1 cellular context compared by ENCODE assay signal in the genomic region with DNA sequence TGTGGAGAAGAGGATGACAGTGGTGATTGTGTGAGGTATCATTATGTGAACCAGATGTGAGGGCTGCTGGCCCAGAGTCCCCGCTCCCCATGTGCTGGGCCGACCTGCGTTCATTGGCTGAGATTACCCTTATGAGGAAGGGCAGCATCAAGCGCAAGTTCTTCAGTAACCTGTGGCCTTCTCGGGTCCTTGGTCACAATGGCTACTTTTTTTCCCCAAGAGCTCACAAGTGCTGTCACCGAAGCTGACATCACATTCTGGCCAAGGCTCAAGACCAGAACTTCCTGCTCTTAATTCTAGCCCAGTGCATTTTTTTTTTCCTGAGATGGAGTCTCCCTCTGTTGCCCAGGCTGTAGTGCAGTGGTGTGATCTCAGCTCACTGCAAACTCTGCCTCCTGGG.
TF ChIP-seq lines count a peak whose summit lies in the region.

No MANE protein-coding gene starts in this region.

TF ChIP-seq in HepG2, 621 proteins besides CTCF, POLR2A, EP300 and RAD21 (continued from another document):
- TF ChIP-seq, protein P1, sequence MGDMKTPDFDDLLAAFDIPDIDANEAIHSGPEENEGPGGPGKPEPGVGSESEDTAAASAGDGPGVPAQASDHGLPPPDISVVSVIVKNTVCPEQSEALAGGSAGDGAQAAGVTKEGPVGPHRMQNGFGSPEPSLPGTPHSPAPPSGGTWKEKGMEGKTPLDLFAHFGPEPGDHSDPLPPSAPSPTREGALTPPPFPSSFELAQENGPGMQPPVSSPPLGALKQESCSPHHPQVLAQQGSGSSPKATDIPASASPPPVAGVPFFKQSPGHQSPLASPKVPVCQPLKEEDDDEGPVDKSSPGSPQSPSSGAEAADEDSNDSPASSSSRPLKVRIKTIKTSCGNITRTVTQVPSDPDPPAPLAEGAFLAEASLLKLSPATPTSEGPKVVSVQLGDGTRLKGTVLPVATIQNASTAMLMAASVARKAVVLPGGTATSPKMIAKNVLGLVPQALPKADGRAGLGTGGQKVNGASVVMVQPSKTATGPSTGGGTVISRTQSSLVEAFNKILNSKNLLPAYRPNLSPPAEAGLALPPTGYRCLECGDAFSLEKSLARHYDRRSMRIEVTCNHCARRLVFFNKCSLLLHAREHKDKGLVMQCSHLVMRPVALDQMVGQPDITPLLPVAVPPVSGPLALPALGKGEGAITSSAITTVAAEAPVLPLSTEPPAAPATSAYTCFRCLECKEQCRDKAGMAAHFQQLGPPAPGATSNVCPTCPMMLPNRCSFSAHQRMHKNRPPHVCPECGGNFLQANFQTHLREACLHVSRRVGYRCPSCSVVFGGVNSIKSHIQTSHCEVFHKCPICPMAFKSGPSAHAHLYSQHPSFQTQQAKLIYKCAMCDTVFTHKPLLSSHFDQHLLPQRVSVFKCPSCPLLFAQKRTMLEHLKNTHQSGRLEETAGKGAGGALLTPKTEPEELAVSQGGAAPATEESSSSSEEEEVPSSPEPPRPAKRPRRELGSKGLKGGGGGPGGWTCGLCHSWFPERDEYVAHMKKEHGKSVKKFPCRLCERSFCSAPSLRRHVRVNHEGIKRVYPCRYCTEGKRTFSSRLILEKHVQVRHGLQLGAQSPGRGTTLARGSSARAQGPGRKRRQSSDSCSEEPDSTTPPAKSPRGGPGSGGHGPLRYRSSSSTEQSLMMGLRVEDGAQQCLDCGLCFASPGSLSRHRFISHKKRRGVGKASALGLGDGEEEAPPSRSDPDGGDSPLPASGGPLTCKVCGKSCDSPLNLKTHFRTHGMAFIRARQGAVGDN (CRISPR knock-in tag; IDR thresholded peaks at IDR 0.05): peak; percentile 55
- TF ChIP-seq ZNF790 (CRISPR knock-in tag; IDR thresholded peaks at IDR 0.05; ENCODE audit: borderline replicate concordance): no peak
- TF ChIP-seq, protein P2, sequence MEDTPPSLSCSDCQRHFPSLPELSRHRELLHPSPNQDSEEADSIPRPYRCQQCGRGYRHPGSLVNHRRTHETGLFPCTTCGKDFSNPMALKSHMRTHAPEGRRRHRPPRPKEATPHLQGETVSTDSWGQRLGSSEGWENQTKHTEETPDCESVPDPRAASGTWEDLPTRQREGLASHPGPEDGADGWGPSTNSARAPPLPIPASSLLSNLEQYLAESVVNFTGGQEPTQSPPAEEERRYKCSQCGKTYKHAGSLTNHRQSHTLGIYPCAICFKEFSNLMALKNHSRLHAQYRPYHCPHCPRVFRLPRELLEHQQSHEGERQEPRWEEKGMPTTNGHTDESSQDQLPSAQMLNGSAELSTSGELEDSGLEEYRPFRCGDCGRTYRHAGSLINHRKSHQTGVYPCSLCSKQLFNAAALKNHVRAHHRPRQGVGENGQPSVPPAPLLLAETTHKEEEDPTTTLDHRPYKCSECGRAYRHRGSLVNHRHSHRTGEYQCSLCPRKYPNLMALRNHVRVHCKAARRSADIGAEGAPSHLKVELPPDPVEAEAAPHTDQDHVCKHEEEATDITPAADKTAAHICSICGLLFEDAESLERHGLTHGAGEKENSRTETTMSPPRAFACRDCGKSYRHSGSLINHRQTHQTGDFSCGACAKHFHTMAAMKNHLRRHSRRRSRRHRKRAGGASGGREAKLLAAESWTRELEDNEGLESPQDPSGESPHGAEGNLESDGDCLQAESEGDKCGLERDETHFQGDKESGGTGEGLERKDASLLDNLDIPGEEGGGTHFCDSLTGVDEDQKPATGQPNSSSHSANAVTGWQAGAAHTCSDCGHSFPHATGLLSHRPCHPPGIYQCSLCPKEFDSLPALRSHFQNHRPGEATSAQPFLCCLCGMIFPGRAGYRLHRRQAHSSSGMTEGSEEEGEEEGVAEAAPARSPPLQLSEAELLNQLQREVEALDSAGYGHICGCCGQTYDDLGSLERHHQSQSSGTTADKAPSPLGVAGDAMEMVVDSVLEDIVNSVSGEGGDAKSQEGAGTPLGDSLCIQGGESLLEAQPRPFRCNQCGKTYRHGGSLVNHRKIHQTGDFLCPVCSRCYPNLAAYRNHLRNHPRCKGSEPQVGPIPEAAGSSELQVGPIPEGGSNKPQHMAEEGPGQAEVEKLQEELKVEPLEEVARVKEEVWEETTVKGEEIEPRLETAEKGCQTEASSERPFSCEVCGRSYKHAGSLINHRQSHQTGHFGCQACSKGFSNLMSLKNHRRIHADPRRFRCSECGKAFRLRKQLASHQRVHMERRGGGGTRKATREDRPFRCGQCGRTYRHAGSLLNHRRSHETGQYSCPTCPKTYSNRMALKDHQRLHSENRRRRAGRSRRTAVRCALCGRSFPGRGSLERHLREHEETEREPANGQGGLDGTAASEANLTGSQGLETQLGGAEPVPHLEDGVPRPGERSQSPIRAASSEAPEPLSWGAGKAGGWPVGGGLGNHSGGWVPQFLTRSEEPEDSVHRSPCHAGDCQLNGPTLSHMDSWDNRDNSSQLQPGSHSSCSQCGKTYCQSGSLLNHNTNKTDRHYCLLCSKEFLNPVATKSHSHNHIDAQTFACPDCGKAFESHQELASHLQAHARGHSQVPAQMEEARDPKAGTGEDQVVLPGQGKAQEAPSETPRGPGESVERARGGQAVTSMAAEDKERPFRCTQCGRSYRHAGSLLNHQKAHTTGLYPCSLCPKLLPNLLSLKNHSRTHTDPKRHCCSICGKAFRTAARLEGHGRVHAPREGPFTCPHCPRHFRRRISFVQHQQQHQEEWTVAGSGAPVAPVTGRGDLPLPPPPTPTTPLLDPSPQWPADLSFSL (CRISPR knock-in tag; IDR thresholded peaks at IDR 0.05): 0 out of 2 replicates have a peak, but pooled peaks have one; percentile 49
- TF ChIP-seq ZNF547 (CRISPR knock-in tag; IDR thresholded peaks at IDR 0.05): no peak
- TF ChIP-seq IKZF1 (IDR thresholded peaks at IDR 0.05): no peak
- TF ChIP-seq, protein P3, sequence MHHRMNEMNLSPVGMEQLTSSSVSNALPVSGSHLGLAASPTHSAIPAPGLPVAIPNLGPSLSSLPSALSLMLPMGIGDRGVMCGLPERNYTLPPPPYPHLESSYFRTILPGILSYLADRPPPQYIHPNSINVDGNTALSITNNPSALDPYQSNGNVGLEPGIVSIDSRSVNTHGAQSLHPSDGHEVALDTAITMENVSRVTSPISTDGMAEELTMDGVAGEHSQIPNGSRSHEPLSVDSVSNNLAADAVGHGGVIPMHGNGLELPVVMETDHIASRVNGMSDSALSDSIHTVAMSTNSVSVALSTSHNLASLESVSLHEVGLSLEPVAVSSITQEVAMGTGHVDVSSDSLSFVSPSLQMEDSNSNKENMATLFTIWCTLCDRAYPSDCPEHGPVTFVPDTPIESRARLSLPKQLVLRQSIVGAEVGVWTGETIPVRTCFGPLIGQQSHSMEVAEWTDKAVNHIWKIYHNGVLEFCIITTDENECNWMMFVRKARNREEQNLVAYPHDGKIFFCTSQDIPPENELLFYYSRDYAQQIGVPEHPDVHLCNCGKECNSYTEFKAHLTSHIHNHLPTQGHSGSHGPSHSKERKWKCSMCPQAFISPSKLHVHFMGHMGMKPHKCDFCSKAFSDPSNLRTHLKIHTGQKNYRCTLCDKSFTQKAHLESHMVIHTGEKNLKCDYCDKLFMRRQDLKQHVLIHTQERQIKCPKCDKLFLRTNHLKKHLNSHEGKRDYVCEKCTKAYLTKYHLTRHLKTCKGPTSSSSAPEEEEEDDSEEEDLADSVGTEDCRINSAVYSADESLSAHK (CRISPR knock-in tag; IDR thresholded peaks at IDR 0.05; ENCODE audit: borderline replicate concordance): no peak
- no peak for TF ChIP-seq ZNF274 (CRISPR knock-in tag; IDR thresholded peaks at IDR 0.05)
- no peak for TF ChIP-seq ZZZ3 (CRISPR knock-in tag; IDR thresholded peaks at IDR 0.05; ENCODE audit: borderline replicate concordance)
TF ChIP-seq in HepG2: peak in this region for 12.
